Comparison of ENCODE assay signal across 8 cellular contexts in genomic region chr7:120950539-120951308, GRCh38. TPM values are rescaled to one million over a fixed set of nuclear protein-coding genes. Genes with fewer than 3 reads are reported as not detected.
DNase-seq lines count a peak whose midpoint lies in the region; ATAC-seq and TF ChIP-seq lines count a peak whose summit lies in the region.

ING3 (plus strand) TSS chr7:120950777; CDS start chr7:120950897, 120 bp downstream.

- H3K4me1 Mint-ChIP-seq in activated naive CD8-positive, alpha-beta T cell (ENCODE audit: low read depth), result peaks cover 22% of the 10 kb centered on the region

- DNase-seq in GM10248 (ENCODE audit: extremely low spot score), result peak; percentile 88
- peak; percentile 98 for DNase-seq in NCI-H1105 (lab: John Stamatoyannopoulos, UW)
- peak; percentile 92 for DNase-seq in SKM-1 treated with dmso at 0.1 percent for 144 hours (lab: John Stamatoyannopoulos, UW; ENCODE audit: unreplicated experiment)
- peak; percentile 76 for DNase-seq in glomerular endothelial cell (ENCODE audit: extremely low read depth, low read depth, low spot score)
- DNase-seq in occipital lobe (lab: John Stamatoyannopoulos, UW), result peak; percentile 95

- no peaks in the 10 kb centered on the region for H3K36me3 Mint-ChIP-seq in activated naive CD8-positive, alpha-beta T cell

- CTCF ChIA-PET in GM10248 (lab: Yijun Ruan, JAX), result interaction anchor here (0.6 to 2.0 kb wide), 4 partner anchors 11 to 157 kb away, joined by 3 to 8 read pairs (median 4); no protein-coding TSS in a partner anchor

- POLR2A ChIA-PET in GM10248 (lab: Yijun Ruan, JAX), result interaction anchor here (0.6 to 1.0 kb wide), 5 partner anchors 20 to 677 kb away, joined by 3 to 8 read pairs (median 3); partner anchors contain the start of gene TSPAN12

- no peak for TF ChIP-seq CTCF in GM10248 (IDR thresholded peaks at IDR 0.05; ENCODE audit: control extremely low read depth, extremely low read depth, low read depth, missing control alignments)

- peak within 1 kb of the TSS; percentile 97 for H3K4me3 Mint-ChIP-seq in activated naive CD8-positive, alpha-beta T cell

- H3K27ac Mint-ChIP-seq in activated naive CD8-positive, alpha-beta T cell, result peak within 1 kb of the TSS; percentile 96

- peak; percentile 96 for ATAC-seq in HG02623 (IDR thresholded peaks at IDR 0.05; ENCODE audit: unreplicated experiment)

- H3K27ac ChIP-seq in temporal lobe (ENCODE audit: low read depth, low read length), result peak within 1 kb of the TSS; percentile 97

- peaks cover 9% of the 10 kb centered on the region for H3K27me3 Mint-ChIP-seq in activated naive CD8-positive, alpha-beta T cell

- H3K9me3 Mint-ChIP-seq in activated naive CD8-positive, alpha-beta T cell (ENCODE audit: low read depth), result no peaks in the 10 kb centered on the region

RNA-seq across cellular contexts. Expression of gene ING3, which starts in this region (rescaled TPM):
- total RNA-seq in glomerular endothelial cell, result 12.5 and 22.6 TPM in 2 replicates
- total RNA-seq in occipital lobe, result 32.4 TPM
- total RNA-seq in temporal lobe, result 19.9 TPM

Comparison
In these comparisons a context has a peak if more than half of its experiments do, and no peak if none do; other contexts are left out.
1. Peak in every context shown above with its lines: DNase-seq, ATAC-seq and H3K27ac ChIP-seq.